9 cellular contexts compared by ENCODE assay signal in the genomic region with DNA sequence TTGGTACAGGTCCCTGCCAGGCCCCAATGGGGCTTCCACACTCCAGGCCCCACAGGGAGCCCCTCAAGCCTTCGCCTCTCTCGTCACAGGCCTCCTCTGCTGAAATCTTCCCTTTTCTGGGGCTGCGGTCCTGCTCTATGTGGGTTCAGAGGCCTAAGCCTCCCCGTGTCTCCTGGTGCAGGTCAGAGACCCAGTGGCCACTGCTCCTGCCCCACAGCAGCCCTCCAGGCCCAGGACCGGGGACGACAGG. TPM values are rescaled to one million over a fixed set of nuclear protein-coding genes. Genes with fewer than 3 reads are reported as not detected.
DNase-seq lines count a peak whose midpoint lies in the region; ATAC-seq and TF ChIP-seq lines count a peak whose summit lies in the region.
"Had no signal": no experiment of that assay in that cellular context is flagged by ENCODE, and none has a peak within 500 bp of the region (broad histone marks: within the 10 kb centered on the region; RNA-seq: fewer than 3 reads in every experiment).

No MANE protein-coding gene starts in this region.

- ATAC-seq in sciatic nerve (no peak), GM18511 (IDR thresholded peaks at IDR 0.05; ENCODE audit: unreplicated experiment) (no peak)

- peaks cover 64% of the 10 kb centered on the region for H3K4me1 Mint-ChIP-seq in activated T-cell treated with anti-CD3 and anti-CD28 coated beads, Interleukin-2, amount 50 U/mL, for 24 hours (ENCODE audit: low read depth)

- no peak for TF ChIP-seq POLR2A in tibial nerve (IDR thresholded peaks at IDR 0.05)

- H3K9ac ChIP-seq in adipocyte (ENCODE audit: low read length) = peak overlapping the region; percentile 82
- peak overlapping the region; percentile 32 to 38 for H3K9ac ChIP-seq in mucosa of rectum (ENCODE audit: low read depth in 1 of 2, low read length in 2 of 2)

- peaks cover 35% of the 10 kb centered on the region for H3K4me1 ChIP-seq in adipocyte (ENCODE audit: control insufficient read depth, insufficient read depth, low read length)
- H3K4me1 ChIP-seq in mucosa of rectum (ENCODE audit: control insufficient read depth in 2 of 2, insufficient read depth in 2 of 2, low read length in 2 of 2) = peaks cover 17 to 18% of the 10 kb centered on the region in 2 donors
- H3K4me1 ChIP-seq in tibial nerve = peaks cover 4 to 61% (median 44%) of the 10 kb centered on the region in 4 donors

- peak overlapping the region; percentile 67 for H3K4me3 Mint-ChIP-seq in activated T-cell treated with anti-CD3 and anti-CD28 coated beads, Interleukin-2, amount 50 U/mL, for 24 hours

- TF ChIP-seq EP300 in tibial nerve (IDR thresholded peaks at IDR 0.05) = no peak

- no peaks in the 10 kb centered on the region for H3K27me3 Mint-ChIP-seq in activated T-cell treated with anti-CD3 and anti-CD28 coated beads, Interleukin-2, amount 50 U/mL, for 24 hours

- no peaks in the 10 kb centered on the region for H3K27me3 ChIP-seq in adipocyte (replicated peaks; ENCODE audit: control insufficient read depth, insufficient read depth, low read length)
- no peaks in the 10 kb centered on the region for H3K27me3 ChIP-seq in mucosa of rectum (ENCODE audit: control insufficient read depth in 2 of 2, insufficient read depth in 2 of 2, low read length in 2 of 2)
- no peaks in the 10 kb centered on the region for H3K27me3 ChIP-seq in tibial nerve

- WGBS in tibial nerve, 2 donors = 44 to 45% methylated on average over 6 of the region's 6 CpGs

- H3K36me3 ChIP-seq in adipocyte (ENCODE audit: control insufficient read depth, insufficient read depth, low read length, severe bottlenecking) (no peaks in the 10 kb centered on the region), mucosa of rectum (ENCODE audit: control insufficient read depth in 2 of 2, insufficient read depth in 2 of 2, low read length in 2 of 2) (no peaks in the 10 kb centered on the region), tibial nerve (no peaks in the 10 kb centered on the region)

- H3K27ac ChIP-seq in mucosa of rectum (ENCODE audit: low read depth in 2 of 2, low read length in 2 of 2) = peak overlapping the region; percentile 67 to 85
- peak overlapping the region; percentile 86 to 97 (median 94) for H3K27ac ChIP-seq in tibial nerve

- no peak overlapping the region for H3K4me3 ChIP-seq in adipocyte (ENCODE audit: low read length)
- H3K4me3 ChIP-seq in mucosa of rectum (ENCODE audit: low read length in 2 of 2) = no peak overlapping the region
- no peak overlapping the region for H3K4me3 ChIP-seq in tibial nerve

- no peak for DNase-seq in activated T-cell treated with anti-CD3 and anti-CD28 coated beads, Interleukin-2, amount 50 U/mL, for 24 hours
- DNase-seq in activated T-cell treated with anti-CD3 and anti-CD28 coated beads for 4 hours (no peak), adipocyte (ENCODE audit: low read depth) (no peak), tibial nerve (ENCODE audit: low spot score in 2 of 2) (no peak), sciatic nerve (ENCODE audit: low spot score) (no peak), KG1 (lab: John Stamatoyannopoulos, UW) (no peak)
- DNase-seq: cerebellar nuclear complex had no signal

- peak overlapping the region; percentile 96 for H3K27ac Mint-ChIP-seq in activated T-cell treated with anti-CD3 and anti-CD28 coated beads, Interleukin-2, amount 50 U/mL, for 24 hours

- H3K36me3 Mint-ChIP-seq in activated T-cell treated with anti-CD3 and anti-CD28 coated beads, Interleukin-2, amount 50 U/mL, for 24 hours (ENCODE audit: low read depth) = no peaks in the 10 kb centered on the region

- no peaks in the 10 kb centered on the region for H3K9me3 ChIP-seq in adipocyte (ENCODE audit: control insufficient read depth, low read length)
- no peaks in the 10 kb centered on the region for H3K9me3 ChIP-seq in mucosa of rectum (ENCODE audit: control insufficient read depth in 2 of 2, low read length in 2 of 2)
- H3K9me3 ChIP-seq in tibial nerve = no peaks in the 10 kb centered on the region

- no peak for TF ChIP-seq CTCF in tibial nerve (IDR thresholded peaks at IDR 0.05)

- intact Hi-C loops in sciatic nerve (cut with DNase I) = no loop called here

- no peaks in the 10 kb centered on the region for H3K9me3 Mint-ChIP-seq in activated T-cell treated with anti-CD3 and anti-CD28 coated beads, Interleukin-2, amount 50 U/mL, for 24 hours

RNA-seq across cellular contexts. Expression of gene IFITM3, which starts 5.9 kb away (rescaled TPM):
- total RNA-seq in tibial nerve (100 to 1,000 TPM; 258 to 816 (median 325) TPM), sciatic nerve (1,044 TPM)

RNA-seq across cellular contexts. Expression of gene IFITM1, which starts 12.7 kb away (rescaled TPM):
- total RNA-seq in tibial nerve (100 to 1,000 TPM; 216 to 431 (median 256) TPM), sciatic nerve (344 TPM)

RNA-seq across cellular contexts. Expression of gene IFITM2, which starts 18.9 kb away (rescaled TPM):
- total RNA-seq in tibial nerve = 100 to 1,000 TPM; 258 to 624 (median 292) TPM
- 853 TPM for total RNA-seq in sciatic nerve

RNA-seq across cellular contexts. Expression of gene IFITM5, which starts 27.2 kb away (rescaled TPM):
- not detected for total RNA-seq in tibial nerve
- not detected for total RNA-seq in sciatic nerve

RNA-seq across cellular contexts. Expression of gene PGGHG, which starts 37.6 kb away (rescaled TPM):
- total RNA-seq in tibial nerve (100 to 1,000 TPM in 1 of 4 donors, 10 to 100 TPM in 3; 43.7 to 166 (median 55.6) TPM), sciatic nerve (60.3 TPM)
